In genomic region chr7:55508301-55509011, GRCh38 we compare ENCODE assay signal across 12 cellular contexts.
DNase-seq lines count a peak whose midpoint lies in the region; ATAC-seq, FAIRE-seq and TF ChIP-seq lines count a peak whose summit lies in the region.
"Had no signal": no experiment of that assay in that cellular context is flagged by ENCODE, and none has a peak within 500 bp of the region (broad histone marks: within the 10 kb centered on the region; RNA-seq: fewer than 3 reads in every experiment).

No MANE protein-coding gene starts in this region.

- H3K4me1 Mint-ChIP-seq in stimulated activated naive CD8-positive, alpha-beta T cell treated with anti-CD3 and anti-CD28 coated beads, Interleukin-15, Interleukin-2, amounts not matched to agents 100 ng/mL and 50 ng/mL, for 24 hours (ENCODE audit: low read depth): peaks cover 82% of the 10 kb centered on the region
- H3K4me1 Mint-ChIP-seq in immature natural killer cell: peaks cover 41 to 72% of the 10 kb centered on the region in 2 donors
- peaks cover 12% of the 10 kb centered on the region for H3K4me1 Mint-ChIP-seq in activated CD8-positive, alpha-beta memory T cell treated with anti-CD3 and anti-CD28 coated beads, Interleukin-2, amount 10 ng/mL, durations not matched to agents 7 days and 5 days

- H3K27me3 Mint-ChIP-seq in stimulated activated naive CD8-positive, alpha-beta T cell treated with anti-CD3 and anti-CD28 coated beads, Interleukin-15, Interleukin-2, amounts not matched to agents 100 ng/mL and 50 ng/mL, for 24 hours: no peaks in the 10 kb centered on the region
- no peaks in the 10 kb centered on the region for H3K27me3 Mint-ChIP-seq in immature natural killer cell (ENCODE audit: low read depth in 3 of 3)
- no peaks in the 10 kb centered on the region for H3K27me3 Mint-ChIP-seq in activated CD8-positive, alpha-beta memory T cell treated with anti-CD3 and anti-CD28 coated beads, Interleukin-2, amount 10 ng/mL, durations not matched to agents 7 days and 5 days

- peak; percentile 52 for DNase-seq in stimulated activated CD4-positive, alpha-beta T cell treated with anti-CD3 and anti-CD28 coated beads, Interleukin-1b, Interleukin-23, amount 100 ng/mL, for 48 hours
- DNase-seq in stimulated activated CD4-positive, alpha-beta T cell treated with anti-CD3 and anti-CD28 coated beads, Interleukin-12 subunit alpha, Interleukin-12 subunit beta, amount 100 ng/mL, for 4 hours: no peak
- DNase-seq in immature natural killer cell: no peak
- no peak for DNase-seq in activated CD8-positive, alpha-beta memory T cell treated with anti-CD3 and anti-CD28 coated beads, Interleukin-2, amount 10 ng/mL, durations not matched to agents 7 days and 5 days
- no peak for DNase-seq in D721Med (ENCODE audit: insufficient read length, low spot score)
- DNase-seq: CD8-positive, alpha-beta T cell; H7; NCI-H1105; pancreas had no signal

- H3K9me3 Mint-ChIP-seq in stimulated activated naive CD8-positive, alpha-beta T cell treated with anti-CD3 and anti-CD28 coated beads, Interleukin-15, Interleukin-2, amounts not matched to agents 100 ng/mL and 50 ng/mL, for 24 hours: no peaks in the 10 kb centered on the region
- no peaks in the 10 kb centered on the region for H3K9me3 Mint-ChIP-seq in immature natural killer cell
- no peaks in the 10 kb centered on the region for H3K9me3 Mint-ChIP-seq in activated CD8-positive, alpha-beta memory T cell treated with anti-CD3 and anti-CD28 coated beads, Interleukin-2, amount 10 ng/mL, durations not matched to agents 7 days and 5 days (ENCODE audit: low read depth)
- H3K9me3 Mint-ChIP-seq: CD8-positive, alpha-beta T cell had no signal

- no peak for FAIRE-seq in D721Med (lab: Jason Lieb, UNC)
- FAIRE-seq: pancreas had no signal

- TF ChIP-seq CTCF in D721Med (IDR thresholded peaks at IDR 0.05; ENCODE audit: insufficient read depth, missing control alignments): no peak

- ATAC-seq in GM21786 (IDR thresholded peaks at IDR 0.05; ENCODE audit: unreplicated experiment) (peak; percentile 65), HG03457 (IDR thresholded peaks at IDR 0.05; ENCODE audit: unreplicated experiment) (peak; percentile 66)
- ATAC-seq in activated CD8-positive, alpha-beta memory T cell treated with anti-CD3 and anti-CD28 coated beads, Interleukin-2, amount 10 ng/mL, durations not matched to agents 7 days and 5 days: no peak
- ATAC-seq: CD8-positive, alpha-beta T cell had no signal

- H3K27ac Mint-ChIP-seq in stimulated activated naive CD8-positive, alpha-beta T cell treated with anti-CD3 and anti-CD28 coated beads, Interleukin-15, Interleukin-2, amounts not matched to agents 100 ng/mL and 50 ng/mL, for 24 hours: peak overlapping the region; percentile 65
- H3K27ac Mint-ChIP-seq in immature natural killer cell: no peak overlapping the region
- no peak overlapping the region for H3K27ac Mint-ChIP-seq in activated CD8-positive, alpha-beta memory T cell treated with anti-CD3 and anti-CD28 coated beads, Interleukin-2, amount 10 ng/mL, durations not matched to agents 7 days and 5 days

- no peak overlapping the region for H3K4me3 Mint-ChIP-seq in stimulated activated naive CD8-positive, alpha-beta T cell treated with anti-CD3 and anti-CD28 coated beads, Interleukin-15, Interleukin-2, amounts not matched to agents 100 ng/mL and 50 ng/mL, for 24 hours
- no peak overlapping the region for H3K4me3 Mint-ChIP-seq in immature natural killer cell
- H3K4me3 Mint-ChIP-seq in activated CD8-positive, alpha-beta memory T cell treated with anti-CD3 and anti-CD28 coated beads, Interleukin-2, amount 10 ng/mL, durations not matched to agents 7 days and 5 days: no peak overlapping the region
- H3K4me3 Mint-ChIP-seq: CD8-positive, alpha-beta T cell had no signal

- H3K36me3 Mint-ChIP-seq in stimulated activated naive CD8-positive, alpha-beta T cell treated with anti-CD3 and anti-CD28 coated beads, Interleukin-15, Interleukin-2, amounts not matched to agents 100 ng/mL and 50 ng/mL, for 24 hours (ENCODE audit: low read depth): peaks cover 25% of the 10 kb centered on the region
- H3K36me3 Mint-ChIP-seq in immature natural killer cell: peaks cover 0 to 4% (median 3%) of the 10 kb centered on the region in 3 donors
- H3K36me3 Mint-ChIP-seq in activated CD8-positive, alpha-beta memory T cell treated with anti-CD3 and anti-CD28 coated beads, Interleukin-2, amount 10 ng/mL, durations not matched to agents 7 days and 5 days: peaks cover 5% of the 10 kb centered on the region

- CTCF ChIA-PET in activated CD8-positive, alpha-beta memory T cell treated with anti-CD3 and anti-CD28 coated beads, Interleukin-2, amount 10 ng/mL, durations not matched to agents 7 days and 5 days (lab: Charles Lee): interaction anchor here (1.5 kb wide), 1 partner anchor 26 kb away, joined by 4 read pairs; no protein-coding TSS in a partner anchor
